27 cellular contexts compared by ENCODE assay signal in the genomic region with DNA sequence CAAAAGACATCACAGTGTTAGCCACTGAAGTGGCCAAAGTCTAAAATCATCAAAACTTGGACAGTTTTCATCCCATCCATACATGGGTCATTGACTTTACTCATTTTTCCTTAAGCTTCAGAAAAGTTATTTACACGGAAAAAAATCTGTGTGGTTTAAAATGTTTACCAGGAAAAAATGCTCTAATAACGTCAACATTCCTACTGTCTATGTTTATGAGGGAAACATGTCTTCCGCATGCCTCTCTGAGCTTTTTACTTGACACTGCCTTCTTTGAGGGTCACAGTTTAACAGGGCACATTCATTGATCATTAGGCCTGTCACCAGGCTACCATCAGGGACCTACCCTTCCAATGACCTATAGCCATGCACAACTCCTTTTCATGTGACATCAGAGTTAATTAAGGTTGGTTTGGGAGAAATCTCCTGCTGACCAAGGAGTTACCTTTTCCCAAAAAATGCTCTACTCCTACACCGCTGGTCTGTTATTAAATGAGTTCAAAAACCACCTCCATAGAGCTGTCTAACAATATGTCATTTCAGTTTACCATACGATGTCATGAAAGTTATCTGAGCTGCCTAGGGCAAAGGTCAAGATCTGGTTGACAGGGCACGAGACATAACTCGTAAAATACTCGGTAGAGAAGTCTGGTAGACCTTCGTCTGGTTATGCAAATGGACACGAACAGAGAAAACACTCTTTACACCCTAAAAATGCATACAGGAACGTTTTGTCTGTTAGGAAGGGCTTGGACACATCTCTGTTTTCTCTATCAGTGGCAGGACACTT. TPM values are rescaled to one million over a fixed set of nuclear protein-coding genes. Genes with fewer than 3 reads are reported as not detected.
"Had no signal": no experiment of that assay in that cellular context is flagged by ENCODE, and none has a peak within 500 bp of the region (broad histone marks: within the 10 kb centered on the region; RNA-seq: fewer than 3 reads in every experiment).

No MANE protein-coding gene starts in this region.

- H3K4me3 Mint-ChIP-seq: activated CD4-positive, alpha-beta T cell treated with anti-CD3 and anti-CD28 coated beads for 36 hours; activated CD8-positive, alpha-beta T cell treated with anti-CD3 and anti-CD28 coated beads for 36 hours; central memory CD8-positive, alpha-beta T cell; memory B cell; natural killer cell treated with Interleukin-12 subunit alpha and Interleukin-12 subunit beta and Interleukin-15 and Interleukin-18, amount 100 ng/mL, for 72 hours had no signal

- H3K27ac ChIP-seq: body of pancreas, coronary artery, foreskin keratinocyte, right atrium auricular region, tibial nerve, VCaP had no signal

- H3K36me3 Mint-ChIP-seq: memory B cell; natural killer cell treated with Interleukin-12 subunit alpha and Interleukin-12 subunit beta and Interleukin-15 and Interleukin-18, amount 100 ng/mL, for 72 hours had no signal

- FAIRE-seq: kidney had no signal

- H3K4me1 Mint-ChIP-seq: central memory CD8-positive, alpha-beta T cell had no signal

- H3K9me3 ChIP-seq: body of pancreas, right atrium auricular region, tibial nerve had no signal

- H3K4me1 ChIP-seq: body of pancreas, foreskin keratinocyte, tibial nerve had no signal

- ATAC-seq: activated CD8-positive, alpha-beta T cell treated with anti-CD3 and anti-CD28 coated beads for 36 hours had no signal

- H3K9me3 Mint-ChIP-seq: activated CD8-positive, alpha-beta T cell treated with anti-CD3 and anti-CD28 coated beads for 36 hours; activated naive CD4-positive, alpha-beta T cell treated with anti-CD3 and anti-CD28 coated beads, Interleukin-2, amount 50 U/mL, for 72 hours; central memory CD8-positive, alpha-beta T cell; memory B cell; natural killer cell treated with Interleukin-12 subunit alpha and Interleukin-12 subunit beta and Interleukin-15 and Interleukin-18, amount 100 ng/mL, for 72 hours had no signal

- H3K27me3 Mint-ChIP-seq: activated CD8-positive, alpha-beta T cell treated with anti-CD3 and anti-CD28 coated beads for 36 hours; memory B cell had no signal

- H3K36me3 ChIP-seq: right atrium auricular region, tibial nerve had no signal

- DNase-seq: activated CD4-positive, alpha-beta T cell treated with anti-CD3 and anti-CD28 coated beads for 36 hours; activated CD8-positive, alpha-beta memory T cell treated with anti-CD3 and anti-CD28 coated beads, Interleukin-2, amount 50 U/mL, for 4 hours; activated CD8-positive, alpha-beta T cell treated with anti-CD3 and anti-CD28 coated beads for 36 hours; activated effector memory CD4-positive, alpha-beta T cell treated with anti-CD3 and anti-CD28 coated beads, Interleukin-2, amount 50 U/mL, for 16 hours; activated T-cell treated with anti-CD3 and anti-CD28 coated beads, Interleukin-2, amount 50 U/mL, for 48 hours; body of pancreas; glutamatergic neuron; hypothalamus; kidney; left ventricle myocardium superior; occipital lobe; stimulated activated CD4-positive, alpha-beta T cell treated with anti-CD3 and anti-CD28 coated beads, Interleukin-4, amount 100 ng/mL, for 4 hours; stimulated activated CD8-positive, alpha-beta memory T cell treated with anti-CD3 and anti-CD28 coated beads, Interleukin-4, amount 100 ng/mL, for 48 hours; stimulated activated naive CD4-positive, alpha-beta T cell treated with Interleukin-2 at 50 U/mL for 16 hours; substantia nigra; T-helper 1 cell; T1000 had no signal

- H3K27ac Mint-ChIP-seq: activated CD4-positive, alpha-beta T cell treated with anti-CD3 and anti-CD28 coated beads for 36 hours; activated CD8-positive, alpha-beta T cell treated with anti-CD3 and anti-CD28 coated beads for 36 hours; activated naive CD4-positive, alpha-beta T cell treated with anti-CD3 and anti-CD28 coated beads, Interleukin-2, amount 50 U/mL, for 72 hours; memory B cell; natural killer cell treated with Interleukin-12 subunit alpha and Interleukin-12 subunit beta and Interleukin-15 and Interleukin-18, amount 100 ng/mL, for 72 hours; progenitor cell of endocrine pancreas had no signal

- H3K4me3 ChIP-seq: body of pancreas, coronary artery, right atrium auricular region, tibial nerve had no signal

- H3K27me3 ChIP-seq: body of pancreas, right atrium auricular region, tibial nerve had no signal

RNA-seq across cellular contexts. Expression of gene FLT1, which starts 17.8 kb away (rescaled TPM):
- total RNA-seq: foreskin keratinocyte had no signal
- polyA plus RNA-seq: foreskin keratinocyte had no signal
